In genomic region chr5:159678800-159679392, GRCh38 we compare ENCODE assay signal across 1 cellular context.
TF ChIP-seq lines count a peak whose summit lies in the region.

No MANE protein-coding gene starts in this region.

TF ChIP-seq in GM23338, 12 proteins besides CTCF, POLR2A, EP300 and RAD21:
- TF ChIP-seq ZNF462 (CRISPR knock-in tag; IDR thresholded peaks at IDR 0.05) (no peak), ETS1 (IDR thresholded peaks at IDR 0.05) (no peak), EZH2phosphoT487 (IDR thresholded peaks at IDR 0.05; ENCODE audit: unreplicated experiment) (no peak), POLR2AphosphoS5 (IDR thresholded peaks at IDR 0.05; ENCODE audit: low read depth) (no peak), NANOG (IDR thresholded peaks at IDR 0.05; ENCODE audit: borderline replicate concordance) (no peak), ZNF331 (CRISPR knock-in tag; IDR thresholded peaks at IDR 0.05; ENCODE audit: low read depth) (no peak), REST (IDR thresholded peaks at IDR 0.05; ENCODE audit: unreplicated experiment) (no peak), ZNF114 (CRISPR knock-in tag; IDR thresholded peaks at IDR 0.05) (no peak), EZH2 (IDR thresholded peaks at IDR 0.05; ENCODE audit: low read depth, unreplicated experiment) (no peak), JUNB (IDR thresholded peaks at IDR 0.05; ENCODE audit: unreplicated experiment) (no peak), STAT1 (IDR thresholded peaks at IDR 0.05; ENCODE audit: unreplicated experiment) (no peak), CREB1 (CRISPR knock-in tag; IDR thresholded peaks at IDR 0.05; ENCODE audit: low read depth) (no peak)
